In genomic region chr7:105779856-105780815, GRCh38 we compare ENCODE assay signal across 22 cellular contexts.
A peak's percentile ranks its signal among the peaks of the same experiment; 100 is the strongest.
DNase-seq lines count a peak whose midpoint lies in the region; ATAC-seq, FAIRE-seq and TF ChIP-seq lines count a peak whose summit lies in the region.
"Had no signal": no experiment of that assay in that cellular context is flagged by ENCODE, and none has a peak within 500 bp of the region (broad histone marks: within the 10 kb centered on the region; RNA-seq: fewer than 3 reads in every experiment).

No MANE protein-coding gene starts in this region.

- peaks cover 5 to 30% (median 19%) of the 10 kb centered on the region in 4 donors for H3K4me1 Mint-ChIP-seq in CD4-positive, CD25-positive, alpha-beta regulatory T cell
- peaks cover 46% of the 10 kb centered on the region for H3K4me1 Mint-ChIP-seq in endodermal cell

- no peak overlapping the region for H2AK5ac ChIP-seq in trophoblast cell (ENCODE audit: low read length)

- peak overlapping the region in 2 of 3 donors; percentile 51 to 52 for H3K27ac Mint-ChIP-seq in CD4-positive, CD25-positive, alpha-beta regulatory T cell
- H3K27ac Mint-ChIP-seq in endodermal cell = no peak overlapping the region
- H3K27ac Mint-ChIP-seq: activated T-cell treated with anti-CD3 and anti-CD28 coated beads, Interleukin-2, amount 50 U/mL, for 72 hours; CD8-positive, alpha-beta T cell; nephron progenitor cell; T-helper 1 cell treated with Interleukin-12 subunit alpha and Interleukin-12 subunit beta and Interleukin-4 antibody, amounts not matched to agents 30 μg/mL and 1 μg/mL, for 36 hours had no signal

- peaks cover 20% of the 10 kb centered on the region for H3K36me3 ChIP-seq in CD4-positive, CD25-positive, alpha-beta regulatory T cell (ENCODE audit: control insufficient read depth, insufficient read depth, low read length)
- H3K36me3 ChIP-seq in endodermal cell (ENCODE audit: control insufficient read depth, insufficient read depth, low read length) = no peaks in the 10 kb centered on the region
- H3K36me3 ChIP-seq in trophoblast cell (ENCODE audit: control insufficient read depth in 1 of 2, insufficient read depth in 2 of 2, low read length in 2 of 2) = peaks cover 0 to 3% of the 10 kb centered on the region in 2 experiments
- H3K36me3 ChIP-seq: left ventricle myocardium inferior, SJCRH30 had no signal

- peaks cover 2% of the 10 kb centered on the region for H3K79me1 ChIP-seq in trophoblast cell (ENCODE audit: low read length)

- H2BK120ac ChIP-seq in trophoblast cell (ENCODE audit: insufficient read depth, low read length, poor library complexity) = no peak overlapping the region

- H3K23ac ChIP-seq in trophoblast cell (ENCODE audit: low read length) = no peak overlapping the region

- ATAC-seq in CD4-positive, CD25-positive, alpha-beta regulatory T cell (ENCODE audit: low read depth in 2 of 2) = no peak
- ATAC-seq: activated T-cell treated with anti-CD3 and anti-CD28 coated beads, Interleukin-2, amount 50 U/mL, for 72 hours; CD8-positive, alpha-beta T cell; Panc1 had no signal

- H2BK12ac ChIP-seq in trophoblast cell (ENCODE audit: low read length) = no peak overlapping the region

- WGBS in endodermal cell (ENCODE audit: insufficient coverage in 1 of 2, insufficient read length in 1 of 2), 2 experiments = 54 to 70% methylated on average over 4 of the region's 4 CpGs
- WGBS in trophoblast cell (ENCODE audit: extremely low coverage, insufficient coverage, insufficient read length) = no CpG with 5 or more reads among the region's 4 CpGs

- H3K4me1 ChIP-seq in CD4-positive, CD25-positive, alpha-beta regulatory T cell (ENCODE audit: control insufficient read depth, insufficient read depth, low read length, poor library complexity, severe bottlenecking) = no peaks in the 10 kb centered on the region
- peaks cover 20% of the 10 kb centered on the region for H3K4me1 ChIP-seq in endodermal cell (ENCODE audit: control insufficient read depth, insufficient read depth, low read length)
- H3K4me1 ChIP-seq in trophoblast cell (ENCODE audit: control insufficient read depth in 1 of 2, insufficient read depth in 2 of 2, low read length in 2 of 2) = peaks cover 16 to 18% of the 10 kb centered on the region in 2 experiments
- H3K4me1 ChIP-seq: parathyroid adenoma had no signal

- H3K4ac ChIP-seq in trophoblast cell (ENCODE audit: low read depth, low read length) = no peak overlapping the region

- no peak overlapping the region for H3K4me3 ChIP-seq in CD4-positive, CD25-positive, alpha-beta regulatory T cell (ENCODE audit: low read depth, low read length)
- H3K4me3 ChIP-seq in endodermal cell (ENCODE audit: low read length) (peak overlapping the region; percentile 21), trophoblast cell (ENCODE audit: low read depth, low read length) (no peak overlapping the region)
- H3K4me3 ChIP-seq: left ventricle myocardium inferior, SJCRH30 had no signal

- FAIRE-seq in RCC 7860 (lab: Jason Lieb, UNC) = no peak

- no peak overlapping the region for H3K27ac ChIP-seq in CD4-positive, CD25-positive, alpha-beta regulatory T cell (ENCODE audit: insufficient read depth, low read length, poor library complexity, severe bottlenecking)
- H3K27ac ChIP-seq in endodermal cell (ENCODE audit: low read depth, low read length) (no peak overlapping the region), trophoblast cell (ENCODE audit: low read depth, low read length) (no peak overlapping the region)
- H3K27ac ChIP-seq: left ventricle myocardium inferior, parathyroid adenoma, SJCRH30 had no signal

- DNase-seq in CD4-positive, CD25-positive, alpha-beta regulatory T cell = no peak
- DNase-seq in NCI-H146 (lab: John Stamatoyannopoulos, UW) (peak; percentile 35), NCI-H69 (lab: John Stamatoyannopoulos, UW) (peak; percentile 78), endodermal cell (peak; percentile 87), NCI-H2196 treated with DMSO at 0.1 percent for 48 hours (lab: John Stamatoyannopoulos, UW; ENCODE audit: unreplicated experiment) (no peak), trophoblast cell (no peak), RCC 7860 (ENCODE audit: low spot score) (no peak)
- DNase-seq: activated CD4-positive, alpha-beta T cell treated with anti-CD3 and anti-CD28 coated beads for 4 hours; activated naive CD4-positive, alpha-beta T cell treated with anti-CD3 and anti-CD28 coated beads, Interleukin-2, amount 50 U/mL, for 16 hours; activated T-cell treated with anti-CD3 and anti-CD28 coated beads, Interleukin-2, amount 50 U/mL, for 72 hours; aorta; CD8-positive, alpha-beta T cell; DND-41; foreskin fibroblast; Karpas-422; left ventricle myocardium inferior; nephron progenitor cell; NK-92 treated with Interleukin-12 subunit alpha and Interleukin-12 subunit beta, amount 100 ng/mL, for 24 hours; SJCRH30 had no signal

- H2BK5ac ChIP-seq in trophoblast cell (ENCODE audit: low read depth, low read length, poor library complexity) = no peak overlapping the region

- no peaks in the 10 kb centered on the region for H3K9me3 Mint-ChIP-seq in CD4-positive, CD25-positive, alpha-beta regulatory T cell
- no peaks in the 10 kb centered on the region for H3K9me3 Mint-ChIP-seq in endodermal cell
- H3K9me3 Mint-ChIP-seq: activated T-cell treated with anti-CD3 and anti-CD28 coated beads, Interleukin-2, amount 50 U/mL, for 72 hours; CD8-positive, alpha-beta T cell; nephron progenitor cell; T-helper 1 cell treated with Interleukin-12 subunit alpha and Interleukin-12 subunit beta and Interleukin-4 antibody, amounts not matched to agents 30 μg/mL and 1 μg/mL, for 36 hours had no signal

- H3K14ac ChIP-seq in trophoblast cell (ENCODE audit: low read length) = no peak overlapping the region

- H3K9me3 ChIP-seq in CD4-positive, CD25-positive, alpha-beta regulatory T cell (ENCODE audit: control insufficient read depth in 2 of 2, low read length in 2 of 2) = no peaks in the 10 kb centered on the region
- no peaks in the 10 kb centered on the region for H3K9me3 ChIP-seq in endodermal cell (ENCODE audit: control insufficient read depth, low read length)
- H3K9me3 ChIP-seq in trophoblast cell (ENCODE audit: insufficient read depth, low read depth, low read length) = no peaks in the 10 kb centered on the region
- H3K9me3 ChIP-seq: left ventricle myocardium inferior, SJCRH30 had no signal

- H3K79me2 ChIP-seq in trophoblast cell (ENCODE audit: control insufficient read depth, insufficient read depth, low read length, poor library complexity) = no peaks in the 10 kb centered on the region
- H3K79me2 ChIP-seq: parathyroid adenoma had no signal

- no peak for TF ChIP-seq CTCF in endodermal cell (conservative IDR thresholded peaks at IDR 0.05)

- no peak overlapping the region for H4K91ac ChIP-seq in trophoblast cell (ENCODE audit: low read depth, low read length)

- H3K27me3 ChIP-seq in CD4-positive, CD25-positive, alpha-beta regulatory T cell (ENCODE audit: control insufficient read depth, insufficient read depth, low read length) = no peaks in the 10 kb centered on the region
- H3K27me3 ChIP-seq in endodermal cell (ENCODE audit: control insufficient read depth, insufficient read depth, low read length, poor library complexity, severe bottlenecking) = no peaks in the 10 kb centered on the region
- no peaks in the 10 kb centered on the region for H3K27me3 ChIP-seq in trophoblast cell (ENCODE audit: insufficient read depth, low read length)
- H3K27me3 ChIP-seq: SJCRH30 had no signal

- H3K27me3 Mint-ChIP-seq in CD4-positive, CD25-positive, alpha-beta regulatory T cell = no peaks in the 10 kb centered on the region
- H3K27me3 Mint-ChIP-seq in endodermal cell (ENCODE audit: insufficient read depth) = no peaks in the 10 kb centered on the region

- no peak overlapping the region for H3K4me2 ChIP-seq in trophoblast cell (ENCODE audit: low read length)

- no peak overlapping the region for H3K4me3 Mint-ChIP-seq in CD4-positive, CD25-positive, alpha-beta regulatory T cell
- H3K4me3 Mint-ChIP-seq in endodermal cell = no peak overlapping the region
- H3K4me3 Mint-ChIP-seq: activated T-cell treated with anti-CD3 and anti-CD28 coated beads, Interleukin-2, amount 50 U/mL, for 72 hours; CD8-positive, alpha-beta T cell; nephron progenitor cell; T-helper 1 cell treated with Interleukin-12 subunit alpha and Interleukin-12 subunit beta and Interleukin-4 antibody, amounts not matched to agents 30 μg/mL and 1 μg/mL, for 36 hours had no signal

- H3K18ac ChIP-seq in trophoblast cell (ENCODE audit: low read length) = no peak overlapping the region

- no peak overlapping the region for H4K8ac ChIP-seq in trophoblast cell (ENCODE audit: low read depth, low read length)

- peaks cover 21% of the 10 kb centered on the region for H3K36me3 Mint-ChIP-seq in CD4-positive, CD25-positive, alpha-beta regulatory T cell
- peaks cover 7% of the 10 kb centered on the region for H3K36me3 Mint-ChIP-seq in endodermal cell (ENCODE audit: low read depth)

- H3K9ac ChIP-seq in endodermal cell (ENCODE audit: extremely low read depth, low read length, poor library complexity, severe bottlenecking) (no peak overlapping the region), trophoblast cell (ENCODE audit: low read length) (no peak overlapping the region)
- H3K9ac ChIP-seq: parathyroid adenoma had no signal

- H4K12ac ChIP-seq in trophoblast cell (ENCODE audit: low read depth, low read length) = no peak overlapping the region

- H2AFZ ChIP-seq in trophoblast cell (ENCODE audit: insufficient read depth, low read length, poor library complexity) = no peak overlapping the region
- H2AFZ ChIP-seq: parathyroid adenoma had no signal

Comparison
In these comparisons a context has a peak if more than half of its experiments do, and no peak if none do; other contexts are left out.
1. DNase-seq: peak in NCI-H146 (single experiment), NCI-H69 (single experiment) and endodermal cell (single experiment); none in CD4-positive, CD25-positive, alpha-beta regulatory T cell (0 of 3), NCI-H2196 treated with DMSO at 0.1 percent for 48 hours (single experiment), trophoblast cell (0 of 2) and RCC 7860 (single experiment).